In the genomic region with DNA sequence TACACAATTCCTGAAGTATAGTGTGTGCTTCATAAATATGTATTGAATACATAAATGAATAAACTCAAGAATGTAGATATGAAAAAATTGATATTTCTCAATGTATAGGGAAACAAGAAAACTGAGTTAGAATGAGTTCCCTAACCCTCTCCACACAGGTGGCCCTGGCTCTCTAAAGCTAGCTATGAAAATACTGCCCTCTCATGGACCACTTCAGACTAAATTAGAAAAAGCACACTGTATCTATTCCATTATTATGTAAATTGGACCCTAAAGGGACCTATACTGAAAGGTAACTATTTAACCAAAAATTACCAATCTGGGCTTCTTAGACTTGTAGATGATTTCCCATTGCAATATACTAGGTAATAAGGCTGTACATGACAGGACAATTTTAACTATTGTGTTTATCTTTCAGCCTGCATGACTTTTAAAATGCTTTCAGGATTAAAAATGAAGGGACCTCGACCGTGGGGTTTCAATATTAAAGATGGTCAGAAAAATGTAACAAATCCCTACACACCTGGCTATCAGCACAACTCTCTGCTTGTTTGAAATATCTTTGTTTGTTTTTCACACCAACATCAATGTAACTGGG, we compare ENCODE assay signal across 11 cellular contexts.
DNase-seq lines count a peak whose midpoint lies in the region; ATAC-seq and TF ChIP-seq lines count a peak whose summit lies in the region.
"Had no signal": no experiment of that assay in that cellular context is flagged by ENCODE, and none has a peak within 500 bp of the region (broad histone marks: within the 10 kb centered on the region; RNA-seq: fewer than 3 reads in every experiment).

No MANE protein-coding gene starts in this region.

- no peak for ATAC-seq in stimulated activated memory B cell treated with anti-CD40 and anti-IgM and Interleukin-4, amounts not matched to agents 10 μg/mL and 1 μg/mL and 100 μg/mL, for 72 hours

- no peaks in the 10 kb centered on the region for H3K4me1 Mint-ChIP-seq in osteocyte (ENCODE audit: unreplicated experiment)
- H3K4me1 Mint-ChIP-seq in stimulated activated memory B cell treated with anti-CD40 and anti-IgM and Interleukin-4, amounts not matched to agents 10 μg/mL and 1 μg/mL and 100 μg/mL, for 72 hours: no peaks in the 10 kb centered on the region

- peak; percentile 8 for DNase-seq in NCI-H1092 treated with DMSO at 0.1 percent for 48 hours (lab: John Stamatoyannopoulos, UW)
- DNase-seq in NCI-H1092 (lab: John Stamatoyannopoulos, UW): no peak
- DNase-seq in NCI-H345 (lab: John Stamatoyannopoulos, UW): peak; percentile 52
- DNase-seq in cerebellum (ENCODE audit: low spot score): peak; percentile 32
- no peak for DNase-seq in osteocyte (ENCODE audit: extremely low spot score, unreplicated experiment)
- DNase-seq in substantia nigra (lab: John Stamatoyannopoulos, UW): no peak
- no peak for DNase-seq in activated naive CD4-positive, alpha-beta T cell treated with anti-CD3 and anti-CD28 coated beads, Interleukin-2, amount 50 U/mL, for 16 hours
- DNase-seq: stimulated activated CD4-positive, alpha-beta T cell treated with anti-CD3 and anti-CD28 coated beads, Interleukin-2, amount 100 ng/mL, for 24 hours had no signal

- peak; percentile 17 for TF ChIP-seq CTCF in osteocyte (IDR thresholded peaks at IDR 0.05)

- no peak overlapping the region for H3K27ac Mint-ChIP-seq in osteocyte (ENCODE audit: unreplicated experiment)
- no peak overlapping the region for H3K27ac Mint-ChIP-seq in stimulated activated memory B cell treated with anti-CD40 and anti-IgM and Interleukin-4, amounts not matched to agents 10 μg/mL and 1 μg/mL and 100 μg/mL, for 72 hours

- no peak overlapping the region for H3K4me3 Mint-ChIP-seq in osteocyte (ENCODE audit: unreplicated experiment)
- H3K4me3 Mint-ChIP-seq in stimulated activated memory B cell treated with anti-CD40 and anti-IgM and Interleukin-4, amounts not matched to agents 10 μg/mL and 1 μg/mL and 100 μg/mL, for 72 hours: no peak overlapping the region

- no peak overlapping the region for H3K27ac ChIP-seq in substantia nigra (ENCODE audit: low read depth, low read length, poor library complexity, severe bottlenecking)
- H3K27ac ChIP-seq: breast epithelium, tibial nerve had no signal

- H3K27me3 Mint-ChIP-seq in osteocyte (ENCODE audit: unreplicated experiment): no peaks in the 10 kb centered on the region
- H3K27me3 Mint-ChIP-seq in stimulated activated memory B cell treated with anti-CD40 and anti-IgM and Interleukin-4, amounts not matched to agents 10 μg/mL and 1 μg/mL and 100 μg/mL, for 72 hours: no peaks in the 10 kb centered on the region

- no peaks in the 10 kb centered on the region for H3K9me3 Mint-ChIP-seq in osteocyte (ENCODE audit: unreplicated experiment)
- H3K9me3 Mint-ChIP-seq in stimulated activated memory B cell treated with anti-CD40 and anti-IgM and Interleukin-4, amounts not matched to agents 10 μg/mL and 1 μg/mL and 100 μg/mL, for 72 hours: peaks cover 5% of the 10 kb centered on the region

- H3K36me3 Mint-ChIP-seq in osteocyte (ENCODE audit: unreplicated experiment): no peaks in the 10 kb centered on the region
- H3K36me3 Mint-ChIP-seq in stimulated activated memory B cell treated with anti-CD40 and anti-IgM and Interleukin-4, amounts not matched to agents 10 μg/mL and 1 μg/mL and 100 μg/mL, for 72 hours: no peaks in the 10 kb centered on the region

Comparison
In these comparisons a context has a peak if more than half of its experiments do, and no peak if none do; other contexts are left out.
1. DNase-seq: peak in NCI-H1092 treated with DMSO at 0.1 percent for 48 hours (single experiment), NCI-H345 (single experiment) and cerebellum (single experiment); none in NCI-H1092 (single experiment), osteocyte (single experiment), substantia nigra (0 of 49) and activated naive CD4-positive, alpha-beta T cell treated with anti-CD3 and anti-CD28 coated beads, Interleukin-2, amount 50 U/mL, for 16 hours (single experiment).